In genomic region chr4:74451214-74451661, GRCh38 we compare ENCODE assay signal across 11 cellular contexts. TPM values are rescaled to one million over a fixed set of nuclear protein-coding genes. Genes with fewer than 3 reads are reported as not detected.
DNase-seq lines count a peak whose midpoint lies in the region; ATAC-seq, FAIRE-seq and TF ChIP-seq lines count a peak whose summit lies in the region.
"Had no signal": no experiment of that assay in that cellular context is flagged by ENCODE, and none has a peak within 500 bp of the region (broad histone marks: within the 10 kb centered on the region; RNA-seq: fewer than 3 reads in every experiment).

No MANE protein-coding gene starts in this region.

- H3K4me1 ChIP-seq in NT2/D1 (ENCODE audit: insufficient read depth, insufficient read length) (no peaks in the 10 kb centered on the region), psoas muscle (no peaks in the 10 kb centered on the region)

- 12 to 32% (median 29%) methylated on average over 1 of the region's 1 CpG for WGBS in psoas muscle, 3 donors

- DNase-seq in GM18507 (ENCODE audit: extremely low spot score, insufficient read length, low read depth) (no peak), NT2/D1 (ENCODE audit: low read depth, low spot score) (peak; percentile 36), epithelial cell of prostate (ENCODE audit: low read depth, low spot score) (no peak), psoas muscle (no peak), retina (no peak)
- no peak for DNase-seq in activated CD8-positive, alpha-beta memory T cell treated with anti-CD3 and anti-CD28 coated beads for 24 hours
- DNase-seq: activated CD4-positive, alpha-beta T cell treated with anti-CD3 and anti-CD28 coated beads for 48 hours; cerebellar nuclear complex; NCI-H524 treated with DMSO at 0.1 percent for 48 hours had no signal

- no peaks in the 10 kb centered on the region for H3K9me3 ChIP-seq in NT2/D1 (ENCODE audit: insufficient read depth, low read length)
- H3K9me3 ChIP-seq in psoas muscle = no peaks in the 10 kb centered on the region

- no peak overlapping the region for H3K9ac ChIP-seq in NT2/D1 (ENCODE audit: insufficient read length, low read depth)

- intact Hi-C loops in psoas muscle (cut with DNase I) = no loop called here

- H3K27ac ChIP-seq in epithelial cell of prostate (peak overlapping the region; percentile 99), psoas muscle (no peak overlapping the region)

- H3K27me3 ChIP-seq in NT2/D1 (ENCODE audit: insufficient read depth, insufficient read length) (peaks cover 7% of the 10 kb centered on the region), psoas muscle (ENCODE audit: insufficient read depth in 3 of 3, low read length in 2 of 3) (peaks cover 0 to 13% (median 3%) of the 10 kb centered on the region in 3 donors)

- no peak for TF ChIP-seq CTCF in psoas muscle (IDR thresholded peaks at IDR 0.05)

- no peak overlapping the region for H3K4me3 ChIP-seq in NT2/D1 (ENCODE audit: insufficient read length, low read depth)
- H3K4me3 ChIP-seq in psoas muscle = no peak overlapping the region

- H3K36me3 ChIP-seq in NT2/D1 (ENCODE audit: insufficient read depth, insufficient read length, low read length) (no peaks in the 10 kb centered on the region), psoas muscle (ENCODE audit: insufficient read depth in 1 of 2, low read depth in 1 of 2) (no peaks in the 10 kb centered on the region)

- peak; percentile 5 for FAIRE-seq in GM18507 (lab: Jason Lieb, UNC)

- ATAC-seq in psoas muscle (peak; percentile 74 to 96 (median 85)), HG03175 (IDR thresholded peaks at IDR 0.05; ENCODE audit: unreplicated experiment) (no peak), GM21576 (IDR thresholded peaks at IDR 0.05; ENCODE audit: unreplicated experiment) (no peak)

RNA-seq across cellular contexts. Expression of gene AREG, which starts 6.3 kb away (rescaled TPM):
- total RNA-seq in psoas muscle = 1 to 10 TPM in 2 of 4 donors, under 1 TPM in 1, not detected in 1; 0.25 to 1.3 (median 1.2) TPM
- 1 to 10 TPM in 1 of 3 donors, under 1 TPM in 2; 0.29 to 1.2 (median 0.31) TPM for polyA plus RNA-seq in psoas muscle

Comparison
In these comparisons a context has a peak if more than half of its experiments do, and no peak if none do; other contexts are left out.
1. ATAC-seq: peak in psoas muscle (4 of 4); none in HG03175 (single experiment) and GM21576 (single experiment).